Comparison of ENCODE assay signal across 20 cellular contexts in genomic region chr15:71410347-71410746, GRCh38.
DNase-seq lines count a peak whose midpoint lies in the region; ATAC-seq and TF ChIP-seq lines count a peak whose summit lies in the region.
"Had no signal": no experiment of that assay in that cellular context is flagged by ENCODE, and none has a peak within 500 bp of the region (broad histone marks: within the 10 kb centered on the region; RNA-seq: fewer than 3 reads in every experiment).

No MANE protein-coding gene starts in this region.

- no peaks in the 10 kb centered on the region for H3K9me3 ChIP-seq in left ventricle myocardium inferior (replicated peaks)
- H3K9me3 ChIP-seq in duodenal mucosa (ENCODE audit: control insufficient read depth in 1 of 2, low read length in 2 of 2), result no peaks in the 10 kb centered on the region
- no peaks in the 10 kb centered on the region for H3K9me3 ChIP-seq in mucosa of descending colon
- H3K9me3 ChIP-seq in upper lobe of right lung, result no peaks in the 10 kb centered on the region
- H3K9me3 ChIP-seq: SJSA1 had no signal

- H3K4me1 ChIP-seq in left ventricle myocardium inferior, result peaks cover 49% of the 10 kb centered on the region
- peaks cover 26 to 41% of the 10 kb centered on the region in 2 donors for H3K4me1 ChIP-seq in duodenal mucosa (ENCODE audit: control insufficient read depth in 1 of 2, insufficient read depth in 2 of 2, low read length in 2 of 2)
- H3K4me1 ChIP-seq in mucosa of descending colon (ENCODE audit: low read depth), result peaks cover 23% of the 10 kb centered on the region
- peaks cover 20% of the 10 kb centered on the region for H3K4me1 ChIP-seq in upper lobe of right lung

- H3K27me3 ChIP-seq in left ventricle myocardium inferior (ENCODE audit: low read depth) (no peaks in the 10 kb centered on the region), duodenal mucosa (ENCODE audit: control insufficient read depth in 1 of 2, insufficient read depth in 2 of 2, low read length in 2 of 2) (no peaks in the 10 kb centered on the region), upper lobe of right lung (no peaks in the 10 kb centered on the region)
- H3K27me3 ChIP-seq: SJSA1 had no signal

- H3K36me3 ChIP-seq in left ventricle myocardium inferior, result no peaks in the 10 kb centered on the region
- no peaks in the 10 kb centered on the region for H3K36me3 ChIP-seq in duodenal mucosa (ENCODE audit: control insufficient read depth in 1 of 2, insufficient read depth in 2 of 2, low read length in 2 of 2)
- H3K36me3 ChIP-seq in mucosa of descending colon (ENCODE audit: low read depth), result no peaks in the 10 kb centered on the region
- H3K36me3 ChIP-seq in upper lobe of right lung, result no peaks in the 10 kb centered on the region
- H3K36me3 ChIP-seq: SJSA1 had no signal

- DNase-seq in left ventricle myocardium inferior, result no peak
- no peak for DNase-seq in left cardiac atrium
- DNase-seq in mucosa of descending colon, result peak in 2 of 3 donors; percentile 39 to 71
- no peak for DNase-seq in upper lobe of right lung
- no peak for DNase-seq in NCI-H146 (lab: John Stamatoyannopoulos, UW)
- no peak for DNase-seq in activated T-cell treated with anti-CD3 and anti-CD28 coated beads, Interleukin-2, amount 50 U/mL, for 48 hours
- DNase-seq: 8988T; AML-193; C1 segment of cervical spinal cord; CD8-positive, alpha-beta T cell; DMS53; GDM1; NCI-H1694 treated with DMSO at 0.1 percent for 48 hours; NCI-H446; NCI-H526; OCI-M1 had no signal

- peak overlapping the region; percentile 77 for H3K27ac ChIP-seq in left ventricle myocardium inferior (replicated peaks)
- peak overlapping the region; percentile 38 for H3K27ac ChIP-seq in duodenal mucosa (ENCODE audit: low read depth, low read length)
- peak overlapping the region; percentile 81 for H3K27ac ChIP-seq in upper lobe of right lung
- H3K27ac ChIP-seq: SJSA1 had no signal

- TF ChIP-seq CTCF in left ventricle myocardium inferior (IDR thresholded peaks at IDR 0.05; ENCODE audit: borderline replicate concordance) (no peak), mucosa of descending colon (IDR thresholded peaks at IDR 0.05) (no peak), upper lobe of right lung (IDR thresholded peaks at IDR 0.05) (no peak)

- H3K4me3 ChIP-seq in left ventricle myocardium inferior (no peak overlapping the region), duodenal mucosa (ENCODE audit: low read depth in 1 of 2, low read length in 2 of 2) (no peak overlapping the region), mucosa of descending colon (no peak overlapping the region), upper lobe of right lung (no peak overlapping the region)
- H3K4me3 ChIP-seq: SJSA1 had no signal

- intact Hi-C loops in left ventricle myocardium inferior (cut with micrococcal nuclease), result no loop called here
- intact Hi-C loops in left cardiac atrium (cut with DNase I), result no loop called here
- intact Hi-C loops in mucosa of descending colon (cut with DNase I, micrococcal nuclease), result no loop called here
- intact Hi-C loops in upper lobe of right lung (cut with DNase I), result no loop called here

- H3K9ac ChIP-seq in duodenal mucosa (ENCODE audit: low read depth in 1 of 2, low read length in 2 of 2), result no peak overlapping the region

- ATAC-seq in left cardiac atrium (no peak), mucosa of descending colon (peak; percentile 89), upper lobe of right lung (no peak), HG03095 (IDR thresholded peaks at IDR 0.05; ENCODE audit: unreplicated experiment) (no peak)
- ATAC-seq: CD8-positive, alpha-beta T cell; Right ventricle myocardium inferior had no signal

Comparison
In these comparisons a context has a peak if more than half of its experiments do, and no peak if none do; other contexts are left out.
1. DNase-seq: peak in mucosa of descending colon (2 of 3); none in left ventricle myocardium inferior (single experiment), left cardiac atrium (single experiment), upper lobe of right lung (single experiment), NCI-H146 (single experiment) and activated T-cell treated with anti-CD3 and anti-CD28 coated beads, Interleukin-2, amount 50 U/mL, for 48 hours (0 of 2).
2. Peak in every context shown above with its lines, with median percentiles within 50 percentile points of each other: H3K27ac ChIP-seq.